In the genomic region with DNA sequence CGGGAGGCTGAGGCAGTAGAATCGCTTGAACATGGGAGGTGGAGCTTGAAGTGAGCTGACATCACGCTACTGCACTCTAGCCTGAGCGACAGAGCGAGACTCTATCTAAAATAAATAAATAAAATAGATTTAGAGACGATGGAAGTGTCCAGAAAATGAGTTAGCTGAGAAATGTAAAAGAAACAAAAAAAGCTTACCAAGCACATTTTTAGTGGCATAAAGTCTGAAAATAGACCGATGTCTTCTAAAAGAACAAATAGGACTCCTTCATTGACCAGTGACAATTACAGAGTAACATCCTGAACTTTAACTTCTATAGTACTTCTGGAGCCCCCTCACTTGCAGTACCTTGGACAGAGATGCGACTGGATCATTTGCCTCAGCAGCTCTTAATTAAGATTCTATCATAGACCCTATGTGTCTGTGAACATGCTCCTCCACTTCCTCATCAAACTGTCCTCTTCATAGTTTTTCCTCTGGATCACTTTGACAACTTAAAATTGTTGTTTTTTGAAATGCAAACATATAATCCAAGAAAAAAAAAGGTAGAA, we compare ENCODE assay signal across 13 cellular contexts.
"Had no signal": no experiment of that assay in that cellular context is flagged by ENCODE, and none has a peak within 500 bp of the region (broad histone marks: within the 10 kb centered on the region; RNA-seq: fewer than 3 reads in every experiment).

No MANE protein-coding gene starts in this region.

- H3K4me2 ChIP-seq: smooth muscle cell had no signal

- H3K27ac ChIP-seq: body of pancreas, lower lobe of right lung, right atrium auricular region, thyroid gland, uterus had no signal

- ATAC-seq: body of pancreas; lower lobe of right lung; naive thymus-derived CD4-positive, alpha-beta T cell had no signal

- H3K27me3 Mint-ChIP-seq: central memory CD8-positive, alpha-beta T cell; naive thymus-derived CD4-positive, alpha-beta T cell had no signal

- H3K4me3 Mint-ChIP-seq: central memory CD8-positive, alpha-beta T cell; dendritic cell treated with granulocyte-macrophage colony-stimulating factor and Interleukin-4, amounts not matched to agents 40 ng/mL and 50 ng/mL, for 4 days; immature natural killer cell; naive thymus-derived CD4-positive, alpha-beta T cell had no signal

- DNase-seq: activated CD4-positive, alpha-beta T cell treated with anti-CD3 and anti-CD28 coated beads, Interleukin-2, amount 50 U/mL, for 1 hour; activated naive CD4-positive, alpha-beta T cell treated with anti-CD3 and anti-CD28 coated beads, Interleukin-2, amount 50 U/mL, for 16 hours; body of pancreas; hypothalamus; immature natural killer cell; lower lobe of right lung; naive thymus-derived CD4-positive, alpha-beta T cell; thyroid gland; uterus had no signal

- H3K9me3 ChIP-seq: body of pancreas, lower lobe of right lung, right atrium auricular region, thyroid gland, uterus had no signal

- H3K27ac Mint-ChIP-seq: dendritic cell treated with granulocyte-macrophage colony-stimulating factor and Interleukin-4, amounts not matched to agents 40 ng/mL and 50 ng/mL, for 4 days; immature natural killer cell; naive thymus-derived CD4-positive, alpha-beta T cell had no signal

- H3K4me3 ChIP-seq: body of pancreas, lower lobe of right lung, right atrium auricular region, smooth muscle cell, thyroid gland, uterus had no signal

- H3K4me1 ChIP-seq: body of pancreas, lower lobe of right lung, right atrium auricular region, thyroid gland, uterus had no signal

- H3K9me3 Mint-ChIP-seq: central memory CD8-positive, alpha-beta T cell; dendritic cell treated with granulocyte-macrophage colony-stimulating factor and Interleukin-4, amounts not matched to agents 40 ng/mL and 50 ng/mL, for 4 days; immature natural killer cell; naive thymus-derived CD4-positive, alpha-beta T cell had no signal

- H3K27me3 ChIP-seq: body of pancreas, right atrium auricular region, thyroid gland, uterus had no signal

- H3K36me3 ChIP-seq: lower lobe of right lung, right atrium auricular region, thyroid gland, uterus had no signal

- H3K36me3 Mint-ChIP-seq: immature natural killer cell; naive thymus-derived CD4-positive, alpha-beta T cell had no signal

- H3K4me1 Mint-ChIP-seq: central memory CD8-positive, alpha-beta T cell; immature natural killer cell had no signal
